ENCODE assay signal across 14 cellular contexts in the genomic region with DNA sequence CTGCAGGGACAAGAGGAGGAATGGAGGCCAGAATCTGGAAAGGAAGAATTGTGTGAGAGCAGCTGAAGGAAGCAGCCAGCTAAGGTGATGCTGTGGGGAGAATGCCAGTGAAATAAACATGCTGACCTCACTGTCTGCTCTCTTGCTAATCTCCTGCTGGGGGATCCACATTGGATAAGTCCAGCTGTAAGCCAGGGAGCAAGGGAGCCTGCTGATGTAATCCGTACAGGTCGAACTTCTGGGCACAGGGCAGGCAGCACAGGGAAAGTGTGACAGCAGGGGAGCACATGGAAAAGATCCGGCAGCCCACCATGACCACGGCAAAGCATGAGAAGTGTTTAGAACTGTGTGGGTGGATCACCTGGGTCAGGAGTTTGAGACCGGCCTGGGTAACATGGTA. TPM values are rescaled to one million over a fixed set of nuclear protein-coding genes. Genes with fewer than 3 reads are reported as not detected.
A peak's percentile ranks its signal among the peaks of the same experiment; 100 is the strongest.
DNase-seq lines count a peak whose midpoint lies in the region; ATAC-seq and TF ChIP-seq lines count a peak whose summit lies in the region.
"Had no signal": no experiment of that assay in that cellular context is flagged by ENCODE, and none has a peak within 500 bp of the region (broad histone marks: within the 10 kb centered on the region; RNA-seq: fewer than 3 reads in every experiment).

No MANE protein-coding gene starts in this region.

- 81 to 95% methylated on average over 4 to 5 of the region's 5 CpGs for WGBS in endodermal cell (ENCODE audit: insufficient coverage in 1 of 2, insufficient read length in 1 of 2), 2 experiments

- no peak overlapping the region for H3K27ac ChIP-seq in endodermal cell (ENCODE audit: low read depth, low read length)
- H3K27ac ChIP-seq: KMS-11, SJSA1 had no signal

- POLR2A ChIA-PET in Caco-2 (lab: Charles Lee): no interaction called here

- H3K4me1 ChIP-seq in Caco-2 (no peaks in the 10 kb centered on the region), endodermal cell (ENCODE audit: control insufficient read depth, insufficient read depth, low read length) (no peaks in the 10 kb centered on the region)
- H3K4me1 ChIP-seq: SJSA1 had no signal

- H3K4me1 Mint-ChIP-seq in Caco-2 (ENCODE audit: low read depth, unreplicated experiment) (no peaks in the 10 kb centered on the region), endodermal cell (no peaks in the 10 kb centered on the region), osteocyte (ENCODE audit: unreplicated experiment) (no peaks in the 10 kb centered on the region)
- peaks cover 4% of the 10 kb centered on the region for H3K4me1 Mint-ChIP-seq in activated T-cell treated with anti-CD3 and anti-CD28 coated beads, Interleukin-2, amount 50 U/mL, for 4 hours (ENCODE audit: low read depth)
- no peaks in the 10 kb centered on the region for H3K4me1 Mint-ChIP-seq in stimulated activated memory B cell treated with anti-CD40 and anti-IgM and Interleukin-4, amounts not matched to agents 10 μg/mL and 1 μg/mL and 100 μg/mL, for 72 hours

- peak overlapping the region; percentile 63 for H3K27ac Mint-ChIP-seq in Caco-2 (ENCODE audit: unreplicated experiment)
- H3K27ac Mint-ChIP-seq in endodermal cell: peak overlapping the region; percentile 42
- no peak overlapping the region for H3K27ac Mint-ChIP-seq in osteocyte (ENCODE audit: unreplicated experiment)
- H3K27ac Mint-ChIP-seq in stimulated activated memory B cell treated with anti-CD40 and anti-IgM and Interleukin-4, amounts not matched to agents 10 μg/mL and 1 μg/mL and 100 μg/mL, for 72 hours: no peak overlapping the region

- H3K9me3 Mint-ChIP-seq in Caco-2 (ENCODE audit: unreplicated experiment): no peaks in the 10 kb centered on the region
- H3K9me3 Mint-ChIP-seq in endodermal cell: no peaks in the 10 kb centered on the region
- H3K9me3 Mint-ChIP-seq in osteocyte (ENCODE audit: unreplicated experiment): no peaks in the 10 kb centered on the region
- H3K9me3 Mint-ChIP-seq in activated T-cell treated with anti-CD3 and anti-CD28 coated beads, Interleukin-2, amount 50 U/mL, for 4 hours: no peaks in the 10 kb centered on the region
- H3K9me3 Mint-ChIP-seq in stimulated activated memory B cell treated with anti-CD40 and anti-IgM and Interleukin-4, amounts not matched to agents 10 μg/mL and 1 μg/mL and 100 μg/mL, for 72 hours: no peaks in the 10 kb centered on the region
- H3K9me3 Mint-ChIP-seq: CD14-positive monocyte had no signal

- TF ChIP-seq CTCF in Caco-2 (IDR thresholded peaks at IDR 0.05; ENCODE audit: insufficient read depth in 1 of 2, low read depth in 1 of 2, low read length in 1 of 2, severe bottlenecking in 1 of 2, unreplicated experiment in 1 of 2): no peak
- no peak for TF ChIP-seq CTCF in endodermal cell (conservative IDR thresholded peaks at IDR 0.05)
- no peak for TF ChIP-seq CTCF in osteocyte (IDR thresholded peaks at IDR 0.05)

- H3K27me3 ChIP-seq in Caco-2 (replicated peaks; ENCODE audit: control insufficient read depth, insufficient read depth, low read length): no peaks in the 10 kb centered on the region
- no peaks in the 10 kb centered on the region for H3K27me3 ChIP-seq in endodermal cell (ENCODE audit: control insufficient read depth, insufficient read depth, low read length, poor library complexity, severe bottlenecking)
- H3K27me3 ChIP-seq: SJSA1 had no signal

- no peak overlapping the region for H3K9ac ChIP-seq in endodermal cell (ENCODE audit: extremely low read depth, low read length, poor library complexity, severe bottlenecking)
- H3K9ac ChIP-seq: KMS-11 had no signal

- DNase-seq in Caco-2 (no peak), ELF-1 (ENCODE audit: low read depth, low spot score) (peak; percentile 10), NCI-H82 treated with DMSO at 0.1 percent for 48 hours (lab: John Stamatoyannopoulos, UW; ENCODE audit: unreplicated experiment) (peak; percentile 68), endodermal cell (peak; percentile 52), osteocyte (ENCODE audit: extremely low spot score, unreplicated experiment) (no peak), NCI-H446 (lab: John Stamatoyannopoulos, UW) (no peak)
- DNase-seq in activated T-cell treated with anti-CD3 and anti-CD28 coated beads, Interleukin-2, amount 50 U/mL, for 4 hours: no peak
- DNase-seq: NCI-H1092, NCI-H1694, NCI-H524 treated with DMSO at 0.1 percent for 48 hours had no signal

- CTCF ChIA-PET in Caco-2 (lab: Charles Lee): no interaction called here

- no peaks in the 10 kb centered on the region for H3K36me3 ChIP-seq in Caco-2 (ENCODE audit: control insufficient read depth, insufficient read depth, low read length)
- H3K36me3 ChIP-seq in endodermal cell (ENCODE audit: control insufficient read depth, insufficient read depth, low read length): no peaks in the 10 kb centered on the region
- H3K36me3 ChIP-seq: SJSA1 had no signal

- H3K4me3 ChIP-seq in Caco-2 (ENCODE audit: low read depth, low read length) (no peak overlapping the region), endodermal cell (ENCODE audit: low read length) (no peak overlapping the region)
- H3K4me3 ChIP-seq: SJSA1 had no signal

- H3K9me3 ChIP-seq in Caco-2 (no peaks in the 10 kb centered on the region), endodermal cell (ENCODE audit: control insufficient read depth, low read length) (no peaks in the 10 kb centered on the region)
- H3K9me3 ChIP-seq: SJSA1 had no signal

- H3K4me3 Mint-ChIP-seq in Caco-2 (ENCODE audit: unreplicated experiment) (no peak overlapping the region), endodermal cell (no peak overlapping the region), osteocyte (ENCODE audit: unreplicated experiment) (no peak overlapping the region)
- no peak overlapping the region for H3K4me3 Mint-ChIP-seq in activated T-cell treated with anti-CD3 and anti-CD28 coated beads, Interleukin-2, amount 50 U/mL, for 4 hours
- H3K4me3 Mint-ChIP-seq in stimulated activated memory B cell treated with anti-CD40 and anti-IgM and Interleukin-4, amounts not matched to agents 10 μg/mL and 1 μg/mL and 100 μg/mL, for 72 hours: no peak overlapping the region
- H3K4me3 Mint-ChIP-seq: CD14-positive monocyte had no signal

- BruUV-seq in Caco-2 (replicated peaks; lab: Mats Ljungman, UMichigan): no TSS peak

- no peaks in the 10 kb centered on the region for H3K36me3 Mint-ChIP-seq in Caco-2 (ENCODE audit: insufficient read depth, unreplicated experiment)
- no peaks in the 10 kb centered on the region for H3K36me3 Mint-ChIP-seq in endodermal cell (ENCODE audit: low read depth)
- no peaks in the 10 kb centered on the region for H3K36me3 Mint-ChIP-seq in osteocyte (ENCODE audit: unreplicated experiment)
- no peaks in the 10 kb centered on the region for H3K36me3 Mint-ChIP-seq in activated T-cell treated with anti-CD3 and anti-CD28 coated beads, Interleukin-2, amount 50 U/mL, for 4 hours (ENCODE audit: insufficient read depth)
- H3K36me3 Mint-ChIP-seq in stimulated activated memory B cell treated with anti-CD40 and anti-IgM and Interleukin-4, amounts not matched to agents 10 μg/mL and 1 μg/mL and 100 μg/mL, for 72 hours: no peaks in the 10 kb centered on the region
- H3K36me3 Mint-ChIP-seq: CD14-positive monocyte had no signal

- H3K27me3 Mint-ChIP-seq in Caco-2 (ENCODE audit: insufficient read depth, unreplicated experiment) (no peaks in the 10 kb centered on the region), endodermal cell (ENCODE audit: insufficient read depth) (no peaks in the 10 kb centered on the region), osteocyte (ENCODE audit: unreplicated experiment) (no peaks in the 10 kb centered on the region)
- no peaks in the 10 kb centered on the region for H3K27me3 Mint-ChIP-seq in activated T-cell treated with anti-CD3 and anti-CD28 coated beads, Interleukin-2, amount 50 U/mL, for 4 hours (ENCODE audit: low read depth)
- no peaks in the 10 kb centered on the region for H3K27me3 Mint-ChIP-seq in stimulated activated memory B cell treated with anti-CD40 and anti-IgM and Interleukin-4, amounts not matched to agents 10 μg/mL and 1 μg/mL and 100 μg/mL, for 72 hours

- no peak for ATAC-seq in activated T-cell treated with anti-CD3 and anti-CD28 coated beads, Interleukin-2, amount 50 U/mL, for 4 hours
- no peak for ATAC-seq in stimulated activated memory B cell treated with anti-CD40 and anti-IgM and Interleukin-4, amounts not matched to agents 10 μg/mL and 1 μg/mL and 100 μg/mL, for 72 hours

- intact Hi-C loops in Caco-2 (cut with micrococcal nuclease; ENCODE audit: unreplicated experiment): no loop called here

RNA-seq across cellular contexts. Expression of gene XPO6, which starts 7.5 kb away (rescaled TPM):
- total RNA-seq in Caco-2 (2022) (110 and 112 TPM in 2 replicates), endodermal cell (10 to 100 TPM; 84.7 to 92.4 TPM), osteocyte (128 and 138 TPM in 2 replicates)
- 79.6 TPM for polyA plus RNA-seq in endodermal cell (2013, experiment 1 of 2)
- 78.4 TPM for polyA plus RNA-seq in endodermal cell (2013, experiment 2 of 2)
- total RNA-seq in activated T-cell treated with anti-CD3 and anti-CD28 coated beads, Interleukin-2, amount 50 U/mL, for 4 hours: 100 to 1,000 TPM; 291 to 305 (median 303) TPM

Comparison
In these comparisons a context has a peak if more than half of its experiments do, and no peak if none do; other contexts are left out.
1. DNase-seq: peak in ELF-1 (single experiment), NCI-H82 treated with DMSO at 0.1 percent for 48 hours (single experiment) and endodermal cell (single experiment); none in Caco-2 (0 of 2), osteocyte (single experiment), activated T-cell treated with anti-CD3 and anti-CD28 coated beads, Interleukin-2, amount 50 U/mL, for 4 hours (single experiment) and NCI-H446 (0 of 2).
2. H3K27ac Mint-ChIP-seq: peak in Caco-2 (single experiment) and endodermal cell (single experiment); none in osteocyte (single experiment) and stimulated activated memory B cell treated with anti-CD40 and anti-IgM and Interleukin-4, amounts not matched to agents 10 μg/mL and 1 μg/mL and 100 μg/mL, for 72 hours (single experiment).